28 cellular contexts compared by ENCODE assay signal in the genomic region with DNA sequence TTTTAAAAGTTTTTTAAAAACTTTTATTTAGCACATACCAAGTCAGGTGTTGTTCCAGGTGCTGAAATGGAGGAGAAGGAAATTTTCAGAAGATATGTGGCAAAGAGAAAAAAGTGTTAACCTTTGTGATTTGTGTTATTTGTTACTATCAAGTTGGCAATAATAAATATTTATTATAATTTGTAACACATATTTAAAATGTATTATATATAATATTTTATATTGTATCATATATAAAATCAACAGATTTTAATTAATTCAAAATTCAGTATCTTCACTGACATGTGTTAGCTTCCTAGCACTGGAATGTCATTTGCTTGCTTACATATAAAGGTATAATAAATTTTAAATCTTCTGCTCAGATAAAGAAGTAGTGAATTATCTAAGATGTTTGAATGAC.
DNase-seq lines count a peak whose midpoint lies in the region; ATAC-seq, FAIRE-seq and TF ChIP-seq lines count a peak whose summit lies in the region.
"Had no signal": no experiment of that assay in that cellular context is flagged by ENCODE, and none has a peak within 500 bp of the region (broad histone marks: within the 10 kb centered on the region; RNA-seq: fewer than 3 reads in every experiment).

No MANE protein-coding gene starts in this region.

- no peak overlapping the region for H3K4me3 ChIP-seq in kidney (ENCODE audit: low read length in 2 of 2)
- H3K4me3 ChIP-seq: BLaER1, GM12878 had no signal

- DNase-seq in WTC11 (ENCODE audit: low spot score): no peak
- DNase-seq in kidney: no peak
- DNase-seq in epidermal melanocyte (ENCODE audit: insufficient read length, low spot score): no peak
- DNase-seq in glomerular visceral epithelial cell (ENCODE audit: extremely low spot score): no peak
- DNase-seq: ACHN; BE2C; C1 segment of cervical spinal cord; CD4-positive, alpha-beta memory T cell; CD4-positive, CD25-positive, alpha-beta regulatory T cell; CD8-positive, alpha-beta memory T cell; COR-L47; DMS 273 treated with DMSO at 0.1 percent for 48 hours; DMS153; DMS53; DMS79; DND-41; EL; GDM1 had no signal

- H3K9ac ChIP-seq in kidney (ENCODE audit: low read length in 2 of 2): no peak overlapping the region
- H3K9ac ChIP-seq: BLaER1 had no signal

- no peaks in the 10 kb centered on the region for H3K36me3 ChIP-seq in kidney (ENCODE audit: control insufficient read depth in 1 of 2, insufficient read depth in 2 of 2, low read length in 2 of 2)
- H3K36me3 ChIP-seq: BE2C, BLaER1 had no signal

- H3K27ac ChIP-seq in kidney (ENCODE audit: low read depth in 2 of 2, low read length in 2 of 2): no peak overlapping the region
- H3K27ac ChIP-seq: 22Rv1, BLaER1 had no signal

- peaks cover 20% of the 10 kb centered on the region for H3K4me1 Mint-ChIP-seq in WTC11
- H3K4me1 Mint-ChIP-seq: CD4-positive, alpha-beta memory T cell; CD4-positive, CD25-positive, alpha-beta regulatory T cell; CD8-positive, alpha-beta memory T cell had no signal

- TF ChIP-seq CTCF in WTC11 (IDR thresholded peaks at IDR 0.05): no peak
- TF ChIP-seq CTCF in kidney (IDR thresholded peaks at IDR 0.05; ENCODE audit: borderline replicate concordance, extremely low read depth, insufficient read depth): no peak

- H3K4me3 Mint-ChIP-seq in WTC11: no peak overlapping the region
- H3K4me3 Mint-ChIP-seq: CD14-positive monocyte; CD4-positive, alpha-beta memory T cell; CD4-positive, CD25-positive, alpha-beta regulatory T cell; CD8-positive, alpha-beta memory T cell had no signal

- intact Hi-C loops in kidney (cut with DNase I): no loop called here

- FAIRE-seq in A204.1 (lab: Jason Lieb, UNC) (peak; percentile 14), endometrium (lab: Jason Lieb, UNC) (peak; percentile 58), kidney (lab: Jason Lieb, UNC) (peak; percentile 15)
- FAIRE-seq: GM12878, GM12892, GM18507, GM19239 had no signal

- H3K27ac Mint-ChIP-seq in WTC11: no peak overlapping the region
- H3K27ac Mint-ChIP-seq: CD14-positive monocyte; CD4-positive, alpha-beta memory T cell; CD4-positive, CD25-positive, alpha-beta regulatory T cell; CD8-positive, alpha-beta memory T cell had no signal

- POLR2A ChIA-PET in WTC11 (lab: Charles Lee): no interaction called here

- CTCF ChIA-PET in WTC11 (lab: Charles Lee): no interaction called here

- peaks cover 19% of the 10 kb centered on the region for H3K9me3 Mint-ChIP-seq in WTC11

- no peaks in the 10 kb centered on the region for H3K4me1 ChIP-seq in kidney (ENCODE audit: control insufficient read depth in 1 of 2, insufficient read depth in 1 of 2, low read depth in 1 of 2, low read length in 2 of 2)
- H3K4me1 ChIP-seq: BLaER1 had no signal

- ATAC-seq in WTC11: no peak
- ATAC-seq in GM19452 (IDR thresholded peaks at IDR 0.05; ENCODE audit: unreplicated experiment): no peak
- ATAC-seq: GM12878 had no signal

- no peaks in the 10 kb centered on the region for H3K9me3 ChIP-seq in kidney (ENCODE audit: control insufficient read depth in 1 of 2, low read length in 2 of 2)
- H3K9me3 ChIP-seq: BE2C, BLaER1 had no signal

- no peaks in the 10 kb centered on the region for H3K27me3 Mint-ChIP-seq in WTC11 (ENCODE audit: low read depth)
- H3K27me3 Mint-ChIP-seq: CD4-positive, alpha-beta memory T cell; CD4-positive, CD25-positive, alpha-beta regulatory T cell had no signal

- peaks cover 2% of the 10 kb centered on the region; the same call in 1 of the 2 replicates for H3K36me3 Mint-ChIP-seq in WTC11
- H3K36me3 Mint-ChIP-seq: CD14-positive monocyte; CD4-positive, alpha-beta memory T cell; CD4-positive, CD25-positive, alpha-beta regulatory T cell; CD8-positive, alpha-beta memory T cell had no signal

TF ChIP-seq in WTC11, 78 proteins besides CTCF, POLR2A, EP300 and RAD21:
- TF ChIP-seq CREB1 (CRISPR knock-in tag; IDR thresholded peaks at IDR 0.05) (no peak), HMGA2 (CRISPR knock-in tag; IDR thresholded peaks at IDR 0.05) (peak; percentile 93), CBFB (CRISPR knock-in tag; IDR thresholded peaks at IDR 0.05; ENCODE audit: low read depth) (no peak)
- TF ChIP-seq, protein P1, sequence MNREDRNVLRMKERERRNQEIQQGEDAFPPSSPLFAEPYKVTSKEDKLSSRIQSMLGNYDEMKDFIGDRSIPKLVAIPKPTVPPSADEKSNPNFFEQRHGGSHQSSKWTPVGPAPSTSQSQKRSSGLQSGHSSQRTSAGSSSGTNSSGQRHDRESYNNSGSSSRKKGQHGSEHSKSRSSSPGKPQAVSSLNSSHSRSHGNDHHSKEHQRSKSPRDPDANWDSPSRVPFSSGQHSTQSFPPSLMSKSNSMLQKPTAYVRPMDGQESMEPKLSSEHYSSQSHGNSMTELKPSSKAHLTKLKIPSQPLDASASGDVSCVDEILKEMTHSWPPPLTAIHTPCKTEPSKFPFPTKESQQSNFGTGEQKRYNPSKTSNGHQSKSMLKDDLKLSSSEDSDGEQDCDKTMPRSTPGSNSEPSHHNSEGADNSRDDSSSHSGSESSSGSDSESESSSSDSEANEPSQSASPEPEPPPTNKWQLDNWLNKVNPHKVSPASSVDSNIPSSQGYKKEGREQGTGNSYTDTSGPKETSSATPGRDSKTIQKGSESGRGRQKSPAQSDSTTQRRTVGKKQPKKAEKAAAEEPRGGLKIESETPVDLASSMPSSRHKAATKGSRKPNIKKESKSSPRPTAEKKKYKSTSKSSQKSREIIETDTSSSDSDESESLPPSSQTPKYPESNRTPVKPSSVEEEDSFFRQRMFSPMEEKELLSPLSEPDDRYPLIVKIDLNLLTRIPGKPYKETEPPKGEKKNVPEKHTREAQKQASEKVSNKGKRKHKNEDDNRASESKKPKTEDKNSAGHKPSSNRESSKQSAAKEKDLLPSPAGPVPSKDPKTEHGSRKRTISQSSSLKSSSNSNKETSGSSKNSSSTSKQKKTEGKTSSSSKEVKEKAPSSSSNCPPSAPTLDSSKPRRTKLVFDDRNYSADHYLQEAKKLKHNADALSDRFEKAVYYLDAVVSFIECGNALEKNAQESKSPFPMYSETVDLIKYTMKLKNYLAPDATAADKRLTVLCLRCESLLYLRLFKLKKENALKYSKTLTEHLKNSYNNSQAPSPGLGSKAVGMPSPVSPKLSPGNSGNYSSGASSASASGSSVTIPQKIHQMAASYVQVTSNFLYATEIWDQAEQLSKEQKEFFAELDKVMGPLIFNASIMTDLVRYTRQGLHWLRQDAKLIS (CRISPR knock-in tag; IDR thresholded peaks at IDR 0.05; ENCODE audit: borderline replicate concordance): no peak
